16 cellular contexts compared by ENCODE assay signal in the genomic region with DNA sequence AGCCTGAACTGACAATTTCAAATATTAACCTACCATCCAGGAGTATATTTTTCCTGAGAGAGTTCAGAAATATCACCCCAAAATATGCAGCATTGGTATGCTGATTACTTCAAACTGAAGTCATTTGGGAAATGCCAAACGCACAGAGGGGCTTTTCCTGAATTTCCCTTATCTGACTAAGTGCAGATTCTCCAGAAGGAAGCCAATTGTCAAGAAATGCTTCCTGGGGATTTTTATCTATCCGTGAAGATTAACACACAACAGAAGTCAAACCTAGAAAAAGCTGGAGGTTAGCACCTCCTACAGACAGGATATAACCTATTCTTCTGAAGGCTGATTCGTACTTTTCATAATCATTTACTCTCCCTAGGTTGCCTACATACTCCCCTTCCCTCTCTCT.
"Had no signal": no experiment of that assay in that cellular context is flagged by ENCODE, and none has a peak within 500 bp of the region (broad histone marks: within the 10 kb centered on the region; RNA-seq: fewer than 3 reads in every experiment).

No MANE protein-coding gene starts in this region.

- H3K4me1 ChIP-seq: esophagus muscularis mucosa, right atrium auricular region, stomach, vagina had no signal

- H3K36me3 ChIP-seq: esophagus muscularis mucosa, neutrophil, right atrium auricular region, stomach, vagina had no signal

- H3K27ac ChIP-seq: esophagus muscularis mucosa, neutrophil, right atrium auricular region, skin epidermis, stomach, vagina had no signal

- ATAC-seq: activated CD4-positive, alpha-beta T cell treated with anti-CD3 and anti-CD28 coated beads for 36 hours; activated CD8-positive, alpha-beta T cell treated with anti-CD3 and anti-CD28 coated beads, Interleukin-2, amount 10 ng/mL, durations not matched to agents 7 days and 5 days; activated T-helper 17 cell treated with anti-CD3 and anti-CD28 coated beads, Interleukin-2, amount 50 U/mL, for 72 hours had no signal

- DNase-seq: activated CD4-positive, alpha-beta T cell treated with anti-CD3 and anti-CD28 coated beads for 36 hours; activated CD8-positive, alpha-beta T cell treated with anti-CD3 and anti-CD28 coated beads, Interleukin-2, amount 10 ng/mL, durations not matched to agents 7 days and 5 days; activated naive CD4-positive, alpha-beta T cell treated with anti-CD3 and anti-CD28 coated beads for 36 hours; caudate nucleus; cortex of kidney; foreskin fibroblast; kidney; midbrain; stomach; T-helper 9 cell had no signal

- H3K27me3 ChIP-seq: esophagus muscularis mucosa, neutrophil, right atrium auricular region, stomach, vagina had no signal

- H3K4me3 ChIP-seq: esophagus muscularis mucosa, right atrium auricular region, skin epidermis, stomach, vagina had no signal
